In genomic region chr19:38558933-38559332, GRCh38 we compare ENCODE assay signal across 8 cellular contexts. TPM values are rescaled to one million over a fixed set of nuclear protein-coding genes. Genes with fewer than 3 reads are reported as not detected.
DNase-seq lines count a peak whose midpoint lies in the region; ATAC-seq and TF ChIP-seq lines count a peak whose summit lies in the region.
"Not testable (repeated sequence)": the region's sequence is repeated elsewhere in the genome, so short reads cannot be mapped to it uniquely, and the experiment has no call there.

No MANE protein-coding gene starts in this region.

- POLR2A ChIA-PET in CD8-positive, alpha-beta T cell (lab: Charles Lee) = not testable (repeated sequence)

- not testable (repeated sequence) for TF ChIP-seq CTCF in CD8-positive, alpha-beta T cell (IDR thresholded peaks at IDR 0.05); OCI-LY1 (IDR thresholded peaks at IDR 0.05; ENCODE audit: low read length); SU-DHL-6 (IDR thresholded peaks at IDR 0.05; ENCODE audit: insufficient read depth, low read length, poor library complexity, severe bottlenecking); breast epithelium (IDR thresholded peaks at IDR 0.05); lower lobe of right lung (IDR thresholded peaks at IDR 0.05); suprapubic skin (IDR thresholded peaks at IDR 0.05)

- not testable (repeated sequence) for ATAC-seq in CD8-positive, alpha-beta T cell; lower lobe of right lung

- not testable (repeated sequence) for H3K36me3 Mint-ChIP-seq in CD8-positive, alpha-beta T cell; activated T-cell treated with anti-CD3 and anti-CD28 coated beads, Interleukin-2, amount 50 U/mL, for 24 hours (ENCODE audit: low read depth)

- peak overlapping the region; percentile 87 for H3K27ac Mint-ChIP-seq in CD8-positive, alpha-beta T cell
- peak overlapping the region; percentile 76 for H3K27ac Mint-ChIP-seq in activated T-cell treated with anti-CD3 and anti-CD28 coated beads, Interleukin-2, amount 50 U/mL, for 24 hours

- H3K4me3 Mint-ChIP-seq in CD8-positive, alpha-beta T cell; activated T-cell treated with anti-CD3 and anti-CD28 coated beads, Interleukin-2, amount 50 U/mL, for 24 hours: not testable (repeated sequence)

- not testable (repeated sequence) for H3K9me2 ChIP-seq in OCI-LY1 (ENCODE audit: low read depth, low read length); SU-DHL-6 (replicated peaks; ENCODE audit: insufficient read depth, low read length)

- 54% methylated on average over 7 of the region's 7 CpGs for WGBS in suprapubic skin

- H3K9me3 ChIP-seq in CD8-positive, alpha-beta T cell (ENCODE audit: low read length); OCI-LY1 (ENCODE audit: low read length); SU-DHL-6 (ENCODE audit: insufficient read depth, low read length); breast epithelium; lower lobe of right lung; suprapubic skin: not testable (repeated sequence)

- H3K27ac ChIP-seq in CD8-positive, alpha-beta T cell (ENCODE audit: low read depth, low read length); lower lobe of right lung: not testable (repeated sequence)
- peak overlapping the region; percentile 79 for H3K27ac ChIP-seq in OCI-LY1 (ENCODE audit: low read depth, low read length, poor library complexity, severe bottlenecking)
- peak overlapping the region; percentile 67; the same call in 1 of the 2 replicates for H3K27ac ChIP-seq in SU-DHL-6 (ENCODE audit: low read depth, low read length)
- peak overlapping the region; percentile 66 to 83 for H3K27ac ChIP-seq in breast epithelium
- H3K27ac ChIP-seq in epithelial cell of prostate = peak overlapping the region; percentile 78
- peak overlapping the region; percentile 63 for H3K27ac ChIP-seq in suprapubic skin

- H3K27me3 ChIP-seq in CD8-positive, alpha-beta T cell (ENCODE audit: insufficient read depth, low read length); OCI-LY1 (ENCODE audit: insufficient read depth, low read length); SU-DHL-6 (ENCODE audit: low read length); breast epithelium; lower lobe of right lung (ENCODE audit: low read depth): not testable (repeated sequence)
- peaks cover 17% of the 10 kb centered on the region for H3K27me3 ChIP-seq in suprapubic skin

- not testable (repeated sequence) for TF ChIP-seq EP300 in suprapubic skin (IDR thresholded peaks at IDR 0.05)

- intact Hi-C loops in CD8-positive, alpha-beta T cell (cut with DNase I, micrococcal nuclease); breast epithelium (cut with DNase I; ENCODE audit: low total_unique reads); lower lobe of right lung (cut with DNase I): not testable (repeated sequence)

- H3K4me1 Mint-ChIP-seq in CD8-positive, alpha-beta T cell (ENCODE audit: low read depth) = peaks cover 52% of the 10 kb centered on the region
- peaks cover 55% of the 10 kb centered on the region for H3K4me1 Mint-ChIP-seq in activated T-cell treated with anti-CD3 and anti-CD28 coated beads, Interleukin-2, amount 50 U/mL, for 24 hours (ENCODE audit: low read depth)

- H3K4me1 ChIP-seq in CD8-positive, alpha-beta T cell (ENCODE audit: insufficient read depth, low read length); breast epithelium; lower lobe of right lung: not testable (repeated sequence)
- H3K4me1 ChIP-seq in OCI-LY1 (ENCODE audit: insufficient read depth, low read length, severe bottlenecking) (peaks cover 29% of the 10 kb centered on the region), suprapubic skin (peaks cover 20% of the 10 kb centered on the region)

- CTCF ChIA-PET in CD8-positive, alpha-beta T cell (lab: Charles Lee) = not testable (repeated sequence)

- not testable (repeated sequence) for H3K9me3 Mint-ChIP-seq in CD8-positive, alpha-beta T cell; activated T-cell treated with anti-CD3 and anti-CD28 coated beads, Interleukin-2, amount 50 U/mL, for 24 hours

- not testable (repeated sequence) for H3K4me2 ChIP-seq in OCI-LY1 (ENCODE audit: low read length); SU-DHL-6 (ENCODE audit: low read depth, low read length, poor library complexity, severe bottlenecking)

- not testable (repeated sequence) for DNase-seq in CD8-positive, alpha-beta T cell; activated T-cell treated with anti-CD3 and anti-CD28 coated beads, Interleukin-2, amount 50 U/mL, for 24 hours; breast epithelium (ENCODE audit: low spot score in 2 of 2); epithelial cell of prostate (ENCODE audit: low read depth, low spot score); suprapubic skin (ENCODE audit: low spot score in 2 of 2)
- DNase-seq in lower lobe of right lung = peak; percentile 7

- not testable (repeated sequence) for TF ChIP-seq POLR2A in breast epithelium (IDR thresholded peaks at IDR 0.05); suprapubic skin (IDR thresholded peaks at IDR 0.05)

- H3K79me2 ChIP-seq in OCI-LY1 (ENCODE audit: insufficient read depth, low read length); SU-DHL-6 (ENCODE audit: insufficient read depth, low read length): not testable (repeated sequence)

- not testable (repeated sequence) for H3K36me3 ChIP-seq in CD8-positive, alpha-beta T cell (ENCODE audit: insufficient read depth, low read length); OCI-LY1 (ENCODE audit: insufficient read depth, low read length); SU-DHL-6 (ENCODE audit: low read length); breast epithelium; lower lobe of right lung; suprapubic skin

- not testable (repeated sequence) for H4K20me1 ChIP-seq in OCI-LY1 (ENCODE audit: insufficient read depth, low read length); SU-DHL-6 (ENCODE audit: low read depth, low read length)

- H3F3A ChIP-seq in OCI-LY1 (ENCODE audit: insufficient read depth, low read length); SU-DHL-6 (ENCODE audit: insufficient read depth): not testable (repeated sequence)

- H3K27me3 Mint-ChIP-seq in CD8-positive, alpha-beta T cell (ENCODE audit: low read depth) = not testable (repeated sequence)
- peaks cover 22% of the 10 kb centered on the region for H3K27me3 Mint-ChIP-seq in activated T-cell treated with anti-CD3 and anti-CD28 coated beads, Interleukin-2, amount 50 U/mL, for 24 hours

- H3K4me3 ChIP-seq in CD8-positive, alpha-beta T cell (ENCODE audit: low read depth, low read length); OCI-LY1 (ENCODE audit: low read depth, low read length, poor library complexity, severe bottlenecking); SU-DHL-6 (ENCODE audit: insufficient read depth, low read length, poor library complexity, severe bottlenecking); breast epithelium; lower lobe of right lung; suprapubic skin: not testable (repeated sequence)

- not testable (repeated sequence) for H2AFZ ChIP-seq in OCI-LY1 (ENCODE audit: low read length); SU-DHL-6 (ENCODE audit: low read depth, low read length, severe bottlenecking)

- H3K9ac ChIP-seq in OCI-LY1 (ENCODE audit: low read length); SU-DHL-6 (ENCODE audit: low read length): not testable (repeated sequence)

RNA-seq across cellular contexts. Expression of gene MAP4K1, which starts 58.8 kb away (rescaled TPM):
- total RNA-seq in CD8-positive, alpha-beta T cell = 100 to 1,000 TPM; 135 to 151 TPM
- total RNA-seq in breast epithelium (1 to 10 TPM; 2.5 to 9.3 (median 3.6) TPM), lower lobe of right lung (11.4 TPM), suprapubic skin (1 to 10 TPM in 3 of 4 donors, under 1 TPM in 1; 0.68 to 2.8 (median 1.8) TPM)

Comparison
In these comparisons a context has a peak if more than half of its experiments do, and no peak if none do; other contexts are left out.
1. RNA of gene MAP4K1, which starts 58.8 kb away (total RNA-seq): 135 to 151 TPM in CD8-positive, alpha-beta T cell; 11.4 TPM in lower lobe of right lung (single experiment), 2.5 to 9.3 TPM in breast epithelium and 0.68 to 2.8 TPM in suprapubic skin; every median in the first group is over 10 times any median in the second.